1 cellular context compared by ENCODE assay signal in genomic region chr11:7577226-7577882, GRCh38.
A peak's percentile ranks its signal among the peaks of the same experiment; 100 is the strongest.
TF ChIP-seq lines count a peak whose summit lies in the region.

No MANE protein-coding gene starts in this region.

TF ChIP-seq in HepG2, 621 proteins besides CTCF, POLR2A, EP300 and RAD21 (continued from another document):
- TF ChIP-seq ZBTB4 (CRISPR knock-in tag; IDR thresholded peaks at IDR 0.05; ENCODE audit: borderline replicate concordance) = peak; percentile 33; the same call in 1 of the 2 replicates
